31 cellular contexts compared by ENCODE assay signal in genomic region chr6:134657751-134658522, GRCh38.
DNase-seq lines count a peak whose midpoint lies in the region; ATAC-seq and FAIRE-seq lines count a peak whose summit lies in the region.
"Had no signal": no experiment of that assay in that cellular context is flagged by ENCODE, and none has a peak within 500 bp of the region (broad histone marks: within the 10 kb centered on the region; RNA-seq: fewer than 3 reads in every experiment).

No MANE protein-coding gene starts in this region.

- ATAC-seq in esophagus mucosa: peak; percentile 71
- no peak for ATAC-seq in GM21619 (IDR thresholded peaks at IDR 0.05; ENCODE audit: unreplicated experiment)
- no peak for ATAC-seq in GM21825 (IDR thresholded peaks at IDR 0.05; ENCODE audit: unreplicated experiment)
- ATAC-seq in HG03108 (IDR thresholded peaks at IDR 0.05; ENCODE audit: unreplicated experiment): no peak
- ATAC-seq: activated T-helper 17 cell treated with anti-CD3 and anti-CD28 coated beads, Interleukin-2, amount 50 U/mL, for 72 hours; K562; sciatic nerve had no signal

- peak; percentile 35 for FAIRE-seq in RCC 7860 (lab: Jason Lieb, UNC)
- FAIRE-seq: HTR-8/SVneo, K562, kidney had no signal

- DNase-seq in ELR (ENCODE audit: low read depth): peak; percentile 56
- peak; percentile 35 for DNase-seq in RCC 7860 (ENCODE audit: low spot score)
- peak; percentile 74 for DNase-seq in renal cortical epithelial cell (ENCODE audit: low read depth)
- DNase-seq in NCI-H1092 (lab: John Stamatoyannopoulos, UW): no peak
- DNase-seq: activated CD4-positive, alpha-beta memory T cell treated with anti-CD3 and anti-CD28 coated beads, Interleukin-2, amount 10 ng/mL, durations not matched to agents 7 days and 5 days; activated CD4-positive, CD25-positive, alpha-beta regulatory T cell treated with anti-CD3 and anti-CD28 coated beads, Interleukin-2, amount 50 U/mL, for 72 hours; activated naive CD4-positive, alpha-beta T cell treated with anti-CD3 and anti-CD28 coated beads, Interleukin-2, amount 50 U/mL, for 16 hours; CD8-positive, alpha-beta memory T cell; cerebellar nuclear complex; DMS 273 treated with DMSO at 0.1 percent for 48 hours; glutamatergic neuron; H9; kidney; midbrain; MM.1S; naive B cell; NCI-H1436; NCI-H2081 treated with DMSO at 0.1 percent for 48 hours; NCI-H2227 treated with DMSO at 0.1 percent for 48 hours; NCI-H69; SHP77; stimulated activated CD4-positive, alpha-beta T cell treated with anti-CD3 and anti-CD28 coated beads, Interleukin-4, amount 100 ng/mL, for 1 hour; stomach had no signal
